In the genomic region with DNA sequence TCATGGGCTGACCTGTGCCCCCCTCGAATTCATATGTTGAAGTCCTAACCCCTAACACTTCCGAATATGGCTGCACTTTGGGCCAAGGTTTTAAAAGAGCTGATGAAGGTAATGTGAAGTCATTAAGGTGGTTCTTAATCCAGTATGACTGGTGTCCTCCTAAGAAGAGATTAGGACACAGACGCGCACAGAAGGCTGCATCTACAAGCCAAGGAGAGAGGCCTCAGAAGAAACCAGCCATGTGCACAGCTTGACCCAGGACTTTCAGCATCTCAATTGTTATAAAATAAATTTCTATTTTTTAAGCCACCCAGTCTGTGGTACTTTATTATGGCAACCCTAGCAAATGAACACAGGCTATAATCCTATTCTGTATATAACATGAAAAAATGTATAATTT, we compare ENCODE assay signal across 18 cellular contexts.
DNase-seq lines count a peak whose midpoint lies in the region; ATAC-seq and TF ChIP-seq lines count a peak whose summit lies in the region.
"Had no signal": no experiment of that assay in that cellular context is flagged by ENCODE, and none has a peak within 500 bp of the region (broad histone marks: within the 10 kb centered on the region; RNA-seq: fewer than 3 reads in every experiment).

No MANE protein-coding gene starts in this region.

- peaks cover 2 to 54% of the 10 kb centered on the region in 2 donors for H3K36me3 ChIP-seq in psoas muscle (ENCODE audit: insufficient read depth in 1 of 2, low read depth in 1 of 2)
- H3K36me3 ChIP-seq: BE2C had no signal

- no peak for TF ChIP-seq CTCF in psoas muscle (IDR thresholded peaks at IDR 0.05)

- DNase-seq in NCI-H82 treated with DMSO at 0.1 percent for 48 hours (lab: John Stamatoyannopoulos, UW; ENCODE audit: unreplicated experiment) (peak; percentile 10), cerebellum (ENCODE audit: low spot score) (peak; percentile 11), NCI-H2081 treated with DMSO at 0.1 percent for 48 hours (lab: John Stamatoyannopoulos, UW) (no peak), NCI-H1092 (lab: John Stamatoyannopoulos, UW) (no peak), psoas muscle (no peak)
- DNase-seq: ACHN; BE2C; CD4-positive, CD25-positive, alpha-beta regulatory T cell; CD8-positive, alpha-beta memory T cell; COR-L47; DMS 273 treated with DMSO at 0.1 percent for 48 hours; DMS53; DND-41; EL; H9; IMR-90 had no signal

- ATAC-seq in HG02885 (IDR thresholded peaks at IDR 0.05; ENCODE audit: poor library complexity, unreplicated experiment) (no peak), psoas muscle (no peak)

- H3K27me3 ChIP-seq in psoas muscle (ENCODE audit: insufficient read depth in 3 of 3, low read length in 2 of 3): no peaks in the 10 kb centered on the region
- H3K27me3 ChIP-seq: BE2C had no signal

- H3K27ac ChIP-seq in angular gyrus (ENCODE audit: low read depth, low read length) (peak overlapping the region; percentile 23), psoas muscle (no peak overlapping the region)

- 87 to 98% (median 91%) methylated on average over 4 of the region's 4 CpGs for WGBS in psoas muscle, 3 donors

- H3K9me3 ChIP-seq in psoas muscle: no peaks in the 10 kb centered on the region
- H3K9me3 ChIP-seq: BE2C had no signal

- no peak overlapping the region for H3K4me3 ChIP-seq in psoas muscle

- intact Hi-C loops in psoas muscle (cut with DNase I): loop anchor here in 1 of 2 donors (10.0 kb wide), 1 partner anchor 157 kb away; no protein-coding TSS in a partner anchor

- H3K4me1 ChIP-seq in psoas muscle: peaks cover 4% of the 10 kb centered on the region
- H3K4me1 ChIP-seq: BE2C had no signal

Comparison
In these comparisons a context has a peak if more than half of its experiments do, and no peak if none do; other contexts are left out.
1. DNase-seq: peak in NCI-H82 treated with DMSO at 0.1 percent for 48 hours (single experiment) and cerebellum (single experiment); none in NCI-H2081 treated with DMSO at 0.1 percent for 48 hours (single experiment), NCI-H1092 (single experiment) and psoas muscle (0 of 2).